ENCODE assay signal across 1 cellular context in the genomic region with DNA sequence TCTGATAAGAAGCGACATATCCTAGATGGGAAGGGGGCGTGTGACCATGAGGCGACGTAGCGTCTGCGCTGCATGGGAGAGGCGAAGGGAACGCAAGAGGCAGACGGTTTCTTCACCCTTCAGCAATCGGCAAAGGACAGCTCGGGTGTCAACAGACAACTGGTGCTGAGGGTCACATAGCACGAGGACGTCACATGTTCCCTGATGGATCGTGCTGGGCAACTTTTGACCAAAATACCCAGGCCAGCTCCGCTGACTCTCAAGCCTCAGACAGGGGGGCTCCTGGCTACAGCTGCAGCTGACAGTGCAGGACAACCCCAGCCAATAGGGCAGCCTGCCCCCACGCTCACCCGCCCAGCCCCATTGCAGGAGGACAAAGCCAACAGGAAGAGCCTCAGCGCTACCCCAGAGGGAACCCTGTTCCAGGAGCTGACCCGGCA.
TF ChIP-seq lines count a peak whose summit lies in the region.

No MANE protein-coding gene starts in this region.

TF ChIP-seq in GM23338, 12 proteins besides CTCF, POLR2A, EP300 and RAD21 (continued from another document):
- TF ChIP-seq CREB1 (CRISPR knock-in tag; IDR thresholded peaks at IDR 0.05; ENCODE audit: low read depth) (no peak), EZH2 (IDR thresholded peaks at IDR 0.05; ENCODE audit: low read depth, unreplicated experiment) (no peak)
